ENCODE assay signal across 10 cellular contexts in the genomic region with DNA sequence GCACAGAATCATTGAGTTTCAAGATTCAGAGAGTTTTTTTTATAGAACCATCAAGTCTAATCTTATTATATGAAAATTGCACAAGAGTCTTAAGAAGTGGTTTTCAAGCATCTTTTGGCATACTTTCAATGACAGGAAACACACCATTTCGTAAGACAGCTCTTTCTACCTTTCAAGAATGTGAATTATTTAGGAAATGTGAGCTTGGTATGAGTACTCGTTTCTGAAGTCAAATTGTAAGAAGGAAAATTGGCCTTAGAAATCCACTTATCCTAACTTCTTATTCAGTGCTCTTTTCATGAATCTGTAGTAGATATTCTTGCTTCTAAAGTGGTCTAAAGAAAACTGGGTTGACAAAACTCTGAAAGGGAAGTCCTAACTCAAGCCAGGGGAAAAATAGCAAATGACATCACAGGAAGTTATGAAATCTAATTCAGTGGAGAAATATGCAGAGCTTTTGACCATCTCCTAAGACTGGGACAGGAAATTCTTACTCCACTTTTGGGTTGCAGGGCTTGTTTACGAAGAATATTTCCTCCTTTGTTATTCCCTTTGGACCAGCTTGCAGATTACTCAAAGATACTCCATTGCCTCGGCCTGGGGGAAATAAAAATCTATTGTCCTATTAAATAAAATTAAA. TPM values are rescaled to one million over a fixed set of nuclear protein-coding genes. Genes with fewer than 3 reads are reported as not detected.
DNase-seq lines count a peak whose midpoint lies in the region; ATAC-seq and TF ChIP-seq lines count a peak whose summit lies in the region.
"Had no signal": no experiment of that assay in that cellular context is flagged by ENCODE, and none has a peak within 500 bp of the region (broad histone marks: within the 10 kb centered on the region; RNA-seq: fewer than 3 reads in every experiment).

No MANE protein-coding gene starts in this region.

- no peaks in the 10 kb centered on the region for H3K36me3 Mint-ChIP-seq in progenitor cell of endocrine pancreas (ENCODE audit: insufficient read depth)

- peaks cover 4% of the 10 kb centered on the region for H3K9me3 Mint-ChIP-seq in progenitor cell of endocrine pancreas (ENCODE audit: low read depth)

- H3K4me3 ChIP-seq in HL-60 (replicated peaks; ENCODE audit: insufficient read depth, low read length) = no peak overlapping the region

- DNase-seq in HL-60 (ENCODE audit: low read depth in 1 of 2, low spot score in 1 of 2) (peak; percentile 41 to 53), amniotic epithelial cell (ENCODE audit: low read depth) (peak; percentile 94), hepatic stellate cell (ENCODE audit: low spot score) (peak; percentile 55), stromal cell of bone marrow (ENCODE audit: low read depth) (peak; percentile 63), progenitor cell of endocrine pancreas (ENCODE audit: low spot score, unreplicated experiment) (no peak), NCI-H2171 (lab: John Stamatoyannopoulos, UW) (no peak)
- no peak for DNase-seq in effector CD8-positive, alpha-beta T cell (lab: John Stamatoyannopoulos, UW)
- DNase-seq: activated T-cell treated with anti-CD3 and anti-CD28 coated beads for 4 hours, NCI-H1436 treated with DMSO at 0.1 percent for 48 hours had no signal

- H3K4me1 Mint-ChIP-seq in progenitor cell of endocrine pancreas (ENCODE audit: low read depth) = peaks cover 6% of the 10 kb centered on the region

- H3K27ac Mint-ChIP-seq in progenitor cell of endocrine pancreas = no peak overlapping the region

- TF ChIP-seq CTCF in HL-60 (IDR thresholded peaks at IDR 0.05; ENCODE audit: insufficient read depth, low read length) (no peak), progenitor cell of endocrine pancreas (IDR thresholded peaks at IDR 0.05; ENCODE audit: unreplicated experiment) (no peak)

- peak overlapping the region; percentile 50 for H3K27ac ChIP-seq in HL-60 (replicated peaks)

- H3K27me3 ChIP-seq in HL-60 (ENCODE audit: insufficient read depth, poor library complexity, severe bottlenecking) = no peaks in the 10 kb centered on the region

- H3K27me3 Mint-ChIP-seq in progenitor cell of endocrine pancreas = no peaks in the 10 kb centered on the region

- ATAC-seq in GM19455 (IDR thresholded peaks at IDR 0.05; ENCODE audit: unreplicated experiment) = no peak

- no peak overlapping the region for H3K4me3 Mint-ChIP-seq in progenitor cell of endocrine pancreas (ENCODE audit: low read depth)

RNA-seq across cellular contexts. Expression of a gene that starts 38.4 kb away (rescaled TPM):
- total RNA-seq in progenitor cell of endocrine pancreas = 9.4 and 10.4 TPM in 2 replicates

Comparison
In these comparisons a context has a peak if more than half of its experiments do, and no peak if none do; other contexts are left out.
1. DNase-seq: peak in HL-60 (2 of 2), amniotic epithelial cell (single experiment), hepatic stellate cell (single experiment) and stromal cell of bone marrow (single experiment); none in progenitor cell of endocrine pancreas (single experiment), NCI-H2171 (single experiment) and effector CD8-positive, alpha-beta T cell (single experiment).